Comparison of ENCODE assay signal across 26 cellular contexts in genomic region chr1:5937373-5937857, GRCh38.
"Had no signal": no experiment of that assay in that cellular context is flagged by ENCODE, and none has a peak within 500 bp of the region (broad histone marks: within the 10 kb centered on the region; RNA-seq: fewer than 3 reads in every experiment).

No MANE protein-coding gene starts in this region.

- H3K9me3 Mint-ChIP-seq: activated naive CD4-positive, alpha-beta T cell treated with anti-CD3 and anti-CD28 coated beads, Interleukin-2, amount 10 ng/mL, durations not matched to agents 7 days and 5 days; activated naive CD8-positive, alpha-beta T cell treated with anti-CD3 and anti-CD28 coated beads for 36 hours; activated T-cell treated with anti-CD3 and anti-CD28 coated beads, Interleukin-2, amount 50 U/mL, for 72 hours; activated T-helper 2 cell treated with anti-CD3 and anti-CD28 coated beads, Interferon-gamma antibody, Interleukin-2, Interleukin-4, amounts not matched to agents 10 μg/mL and 5 μg/mL and 100 μg/mL, durations not matched to agents 14 hours and 24 hours and 36 hours had no signal

- H3K9me3 ChIP-seq: SJSA1 had no signal

- H3K27me3 ChIP-seq: SJSA1 had no signal

- H3K27me3 Mint-ChIP-seq: activated naive CD4-positive, alpha-beta T cell treated with anti-CD3 and anti-CD28 coated beads, Interleukin-2, amount 10 ng/mL, durations not matched to agents 7 days and 5 days; activated naive CD8-positive, alpha-beta T cell treated with anti-CD3 and anti-CD28 coated beads for 36 hours had no signal

- H3K4me3 ChIP-seq: SJSA1 had no signal

- H3K4me1 Mint-ChIP-seq: activated naive CD4-positive, alpha-beta T cell treated with anti-CD3 and anti-CD28 coated beads, Interleukin-2, amount 10 ng/mL, durations not matched to agents 7 days and 5 days; activated naive CD8-positive, alpha-beta T cell treated with anti-CD3 and anti-CD28 coated beads for 36 hours had no signal

- H3K4me2 ChIP-seq: KMS-11 had no signal

- H3K27ac ChIP-seq: KMS-11, SJSA1 had no signal

- DNase-seq: activated CD4-positive, alpha-beta T cell treated with anti-CD3 and anti-CD28 coated beads for 48 hours; activated CD4-positive, alpha-beta T cell treated with anti-CD3 and anti-CD28 coated beads, Interleukin-2, amount 50 U/mL, for 4 hours; activated CD4-positive, CD25-positive, alpha-beta regulatory T cell treated with anti-CD3 and anti-CD28 coated beads, Interleukin-2, amount 50 U/mL, for 72 hours; activated CD8-positive, alpha-beta T cell treated with anti-CD3 and anti-CD28 coated beads, Interleukin-2, amount 10 ng/mL, durations not matched to agents 7 days and 5 days; activated gamma-delta T cell treated with Interleukin-2 at 50 U/mL for 16 hours; activated naive CD4-positive, alpha-beta T cell treated with anti-CD3 and anti-CD28 coated beads, Interleukin-2, amount 10 ng/mL, durations not matched to agents 7 days and 5 days; activated naive CD8-positive, alpha-beta T cell treated with anti-CD3 and anti-CD28 coated beads for 36 hours; activated T-cell treated with anti-CD3 and anti-CD28 coated beads, Interleukin-2, amount 50 U/mL, for 72 hours; caudate nucleus; MV-4-11; NCI-H1092 treated with DMSO at 0.1 percent for 48 hours; NCI-H1417 treated with DMSO at 0.1 percent for 48 hours; NCI-H1694; NCI-H2029; NCI-H2107; NCI-H226; NCI-H510A; NCI-H526 treated with DMSO at 0.1 percent for 48 hours; NK-92 treated with Interleukin-12 subunit alpha and Interleukin-12 subunit beta, amount 100 ng/mL, for 24 hours; OCI-M1; Right ventricle myocardium superior; RPMI8226; SW 1271 had no signal

- H3K9ac ChIP-seq: KMS-11 had no signal

- H3K4me3 Mint-ChIP-seq: activated CD8-positive, alpha-beta T cell treated with anti-CD3 and anti-CD28 coated beads, Interleukin-2, amount 10 ng/mL, durations not matched to agents 7 days and 5 days; activated naive CD4-positive, alpha-beta T cell treated with anti-CD3 and anti-CD28 coated beads, Interleukin-2, amount 10 ng/mL, durations not matched to agents 7 days and 5 days; activated naive CD8-positive, alpha-beta T cell treated with anti-CD3 and anti-CD28 coated beads for 36 hours; activated T-cell treated with anti-CD3 and anti-CD28 coated beads, Interleukin-2, amount 50 U/mL, for 72 hours had no signal

- H3K36me3 ChIP-seq: SJSA1 had no signal

- H3K27ac Mint-ChIP-seq: activated CD8-positive, alpha-beta T cell treated with anti-CD3 and anti-CD28 coated beads, Interleukin-2, amount 10 ng/mL, durations not matched to agents 7 days and 5 days; activated naive CD4-positive, alpha-beta T cell treated with anti-CD3 and anti-CD28 coated beads, Interleukin-2, amount 10 ng/mL, durations not matched to agents 7 days and 5 days; activated naive CD8-positive, alpha-beta T cell treated with anti-CD3 and anti-CD28 coated beads for 36 hours; activated T-cell treated with anti-CD3 and anti-CD28 coated beads, Interleukin-2, amount 50 U/mL, for 72 hours; activated T-helper 2 cell treated with anti-CD3 and anti-CD28 coated beads, Interferon-gamma antibody, Interleukin-2, Interleukin-4, amounts not matched to agents 10 μg/mL and 5 μg/mL and 100 μg/mL, durations not matched to agents 14 hours and 24 hours and 36 hours had no signal
